In the genomic region with DNA sequence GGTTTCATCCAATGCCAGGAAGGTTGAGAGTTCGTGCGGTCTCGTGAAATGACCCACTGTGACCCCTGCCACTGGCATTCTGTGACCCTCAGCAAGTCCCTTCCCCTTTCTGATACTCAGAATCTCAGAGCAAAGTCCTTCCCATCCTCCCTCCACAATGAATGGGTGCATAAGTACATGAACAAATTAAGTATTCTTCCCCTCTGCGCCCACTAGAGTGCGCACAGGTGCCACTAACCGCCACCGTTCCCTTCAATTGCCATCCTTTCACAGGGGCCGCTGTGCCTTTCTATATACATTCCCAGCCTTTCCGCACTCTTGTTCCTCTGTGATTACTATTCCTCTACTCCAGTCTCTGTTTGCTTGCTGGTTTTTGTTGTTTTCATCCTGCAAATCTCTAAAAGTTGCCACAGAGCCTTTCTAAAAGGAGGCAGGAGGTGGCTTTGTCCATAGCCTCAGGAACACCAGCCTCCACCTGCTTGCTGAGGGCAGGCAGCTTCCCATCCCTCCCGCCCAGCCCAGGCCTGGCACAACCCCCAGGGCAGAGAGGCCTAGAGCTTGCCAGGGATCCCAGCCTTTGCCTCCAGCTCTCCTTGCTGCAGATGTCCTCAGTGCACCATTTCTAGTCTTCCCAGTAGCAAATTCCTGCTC, we compare ENCODE assay signal across 1 cellular context.
TF ChIP-seq lines count a peak whose summit lies in the region.

No MANE protein-coding gene starts in this region.

TF ChIP-seq in HEK293, 187 proteins besides CTCF, POLR2A, EP300 and RAD21 (continued from another document and continues in another):
- TF ChIP-seq, protein P1, sequence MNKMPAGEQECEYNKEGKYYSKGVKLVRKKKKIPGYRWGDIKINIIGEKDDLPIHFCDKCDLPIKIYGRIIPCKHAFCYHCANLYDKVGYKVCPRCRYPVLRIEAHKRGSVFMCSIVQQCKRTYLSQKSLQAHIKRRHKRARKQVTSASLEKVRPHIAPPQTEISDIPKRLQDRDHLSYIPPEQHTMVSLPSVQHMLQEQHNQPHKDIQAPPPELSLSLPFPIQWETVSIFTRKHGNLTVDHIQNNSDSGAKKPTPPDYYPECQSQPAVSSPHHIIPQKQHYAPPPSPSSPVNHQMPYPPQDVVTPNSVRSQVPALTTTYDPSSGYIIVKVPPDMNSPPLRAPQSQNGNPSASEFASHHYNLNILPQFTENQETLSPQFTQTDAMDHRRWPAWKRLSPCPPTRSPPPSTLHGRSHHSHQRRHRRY (tag by site-specific recombination; IDR thresholded peaks at IDR 0.05): no peak
- TF ChIP-seq ZNF555 (tag by site-specific recombination; conservative IDR thresholded peaks at IDR 0.05) (no peak), REPIN1 (tag by site-specific recombination; IDR thresholded peaks at IDR 0.05; ENCODE audit: low read depth) (no peak), ZNF561 (tag by site-specific recombination; IDR thresholded peaks at IDR 0.05; ENCODE audit: borderline replicate concordance) (no peak), ZNF596 (tag by site-specific recombination; IDR thresholded peaks at IDR 0.05) (no peak), ZNF664 (tag by site-specific recombination; IDR thresholded peaks at IDR 0.05) (no peak), ZBTB21 (tag by site-specific recombination; IDR thresholded peaks at IDR 0.05) (no peak), ZNF843 (tag by site-specific recombination; IDR thresholded peaks at IDR 0.05) (no peak), EGR2 (tag by site-specific recombination; IDR thresholded peaks at IDR 0.05; ENCODE audit: low read depth) (no peak), ZNF830 (tag by site-specific recombination; IDR thresholded peaks at IDR 0.05; ENCODE audit: low read depth) (no peak), ZNF133 (tag by site-specific recombination; IDR thresholded peaks at IDR 0.05) (no peak), ZNF426 (tag by site-specific recombination; IDR thresholded peaks at IDR 0.05) (no peak), ZNF513 (tag by site-specific recombination; IDR thresholded peaks at IDR 0.05) (no peak), MZF1 (tag by site-specific recombination; IDR thresholded peaks at IDR 0.05; ENCODE audit: borderline replicate concordance) (no peak), PRDM10 (tag by site-specific recombination; IDR thresholded peaks at IDR 0.05) (peak; percentile 77), ZNF266 (tag by site-specific recombination; IDR thresholded peaks at IDR 0.05; ENCODE audit: low read depth) (no peak), ZFP37 (tag by site-specific recombination; IDR thresholded peaks at IDR 0.05) (no peak), PRDM1 (tag by site-specific recombination; IDR thresholded peaks at IDR 0.05) (peak; percentile 52; the same call in 1 of the 2 replicates), ZNF202 (tag by site-specific recombination; IDR thresholded peaks at IDR 0.05; ENCODE audit: borderline replicate concordance) (no peak), KLF7 (tag by site-specific recombination; IDR thresholded peaks at IDR 0.05; ENCODE audit: borderline replicate concordance) (no peak), KLF9 (tag by site-specific recombination; IDR thresholded peaks at IDR 0.05; ENCODE audit: low read depth) (no peak), ZNF791 (tag by site-specific recombination; IDR thresholded peaks at IDR 0.05) (no peak), BCL11B (tag by site-specific recombination; IDR thresholded peaks at IDR 0.05; ENCODE audit: low read depth) (no peak), ZNF350 (tag by site-specific recombination; IDR thresholded peaks at IDR 0.05) (no peak), ZNF692 (tag by site-specific recombination; IDR thresholded peaks at IDR 0.05) (no peak), AEBP2 (tag by site-specific recombination; IDR thresholded peaks at IDR 0.05; ENCODE audit: borderline replicate concordance) (no peak), ZBTB17 (tag by site-specific recombination; IDR thresholded peaks at IDR 0.05) (peak; percentile 59; the same call in 1 of the 2 replicates), ZBTB1 (tag by site-specific recombination; IDR thresholded peaks at IDR 0.05) (no peak), ZNF785 (tag by site-specific recombination; IDR thresholded peaks at IDR 0.05) (no peak), YY2 (tag by site-specific recombination; IDR thresholded peaks at IDR 0.05) (no peak), HOXA7 (CRISPR knock-in tag; IDR thresholded peaks at IDR 0.05; ENCODE audit: borderline replicate concordance) (no peak), ZNF138 (tag by site-specific recombination; IDR thresholded peaks at IDR 0.05; ENCODE audit: borderline replicate concordance) (no peak), BCL11A (tag by site-specific recombination; IDR thresholded peaks at IDR 0.05; ENCODE audit: low read depth) (no peak), ZNF777 (tag by site-specific recombination; IDR thresholded peaks at IDR 0.05; ENCODE audit: borderline replicate concordance) (no peak), ZNF624 (tag by site-specific recombination; IDR thresholded peaks at IDR 0.05) (no peak), RBAK (tag by site-specific recombination; IDR thresholded peaks at IDR 0.05) (no peak), ATF2 (tag by site-specific recombination; IDR thresholded peaks at IDR 0.05; ENCODE audit: low read depth) (no peak), ZNF768 (tag by site-specific recombination; IDR thresholded peaks at IDR 0.05) (peak; percentile 77), ZNF701 (tag by site-specific recombination; IDR thresholded peaks at IDR 0.05) (no peak), ZNF2 (tag by site-specific recombination; IDR thresholded peaks at IDR 0.05) (no peak), ZNF76 (tag by site-specific recombination; IDR thresholded peaks at IDR 0.05; ENCODE audit: borderline replicate concordance, low read depth) (no peak)
- TF ChIP-seq, protein P2, sequence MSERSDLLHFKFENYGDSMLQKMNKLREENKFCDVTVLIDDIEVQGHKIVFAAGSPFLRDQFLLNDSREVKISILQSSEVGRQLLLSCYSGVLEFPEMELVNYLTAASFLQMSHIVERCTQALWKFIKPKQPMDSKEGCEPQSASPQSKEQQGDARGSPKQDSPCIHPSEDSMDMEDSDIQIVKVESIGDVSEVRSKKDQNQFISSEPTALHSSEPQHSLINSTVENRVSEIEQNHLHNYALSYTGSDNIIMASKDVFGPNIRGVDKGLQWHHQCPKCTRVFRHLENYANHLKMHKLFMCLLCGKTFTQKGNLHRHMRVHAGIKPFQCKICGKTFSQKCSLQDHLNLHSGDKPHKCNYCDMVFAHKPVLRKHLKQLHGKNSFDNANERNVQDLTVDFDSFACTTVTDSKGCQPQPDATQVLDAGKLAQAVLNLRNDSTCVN (tag by site-specific recombination; optimal IDR thresholded peaks at IDR 0.05): no peak
- TF ChIP-seq, protein P3, sequence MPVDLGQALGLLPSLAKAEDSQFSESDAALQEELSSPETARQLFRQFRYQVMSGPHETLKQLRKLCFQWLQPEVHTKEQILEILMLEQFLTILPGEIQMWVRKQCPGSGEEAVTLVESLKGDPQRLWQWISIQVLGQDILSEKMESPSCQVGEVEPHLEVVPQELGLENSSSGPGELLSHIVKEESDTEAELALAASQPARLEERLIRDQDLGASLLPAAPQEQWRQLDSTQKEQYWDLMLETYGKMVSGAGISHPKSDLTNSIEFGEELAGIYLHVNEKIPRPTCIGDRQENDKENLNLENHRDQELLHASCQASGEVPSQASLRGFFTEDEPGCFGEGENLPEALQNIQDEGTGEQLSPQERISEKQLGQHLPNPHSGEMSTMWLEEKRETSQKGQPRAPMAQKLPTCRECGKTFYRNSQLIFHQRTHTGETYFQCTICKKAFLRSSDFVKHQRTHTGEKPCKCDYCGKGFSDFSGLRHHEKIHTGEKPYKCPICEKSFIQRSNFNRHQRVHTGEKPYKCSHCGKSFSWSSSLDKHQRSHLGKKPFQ (tag by site-specific recombination; IDR thresholded peaks at IDR 0.05): no peak
- TF ChIP-seq, protein P4, sequence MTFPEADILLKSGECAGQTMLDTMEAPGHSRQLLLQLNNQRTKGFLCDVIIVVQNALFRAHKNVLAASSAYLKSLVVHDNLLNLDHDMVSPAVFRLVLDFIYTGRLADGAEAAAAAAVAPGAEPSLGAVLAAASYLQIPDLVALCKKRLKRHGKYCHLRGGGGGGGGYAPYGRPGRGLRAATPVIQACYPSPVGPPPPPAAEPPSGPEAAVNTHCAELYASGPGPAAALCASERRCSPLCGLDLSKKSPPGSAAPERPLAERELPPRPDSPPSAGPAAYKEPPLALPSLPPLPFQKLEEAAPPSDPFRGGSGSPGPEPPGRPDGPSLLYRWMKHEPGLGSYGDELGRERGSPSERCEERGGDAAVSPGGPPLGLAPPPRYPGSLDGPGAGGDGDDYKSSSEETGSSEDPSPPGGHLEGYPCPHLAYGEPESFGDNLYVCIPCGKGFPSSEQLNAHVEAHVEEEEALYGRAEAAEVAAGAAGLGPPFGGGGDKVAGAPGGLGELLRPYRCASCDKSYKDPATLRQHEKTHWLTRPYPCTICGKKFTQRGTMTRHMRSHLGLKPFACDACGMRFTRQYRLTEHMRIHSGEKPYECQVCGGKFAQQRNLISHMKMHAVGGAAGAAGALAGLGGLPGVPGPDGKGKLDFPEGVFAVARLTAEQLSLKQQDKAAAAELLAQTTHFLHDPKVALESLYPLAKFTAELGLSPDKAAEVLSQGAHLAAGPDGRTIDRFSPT (tag by site-specific recombination; IDR thresholded peaks at IDR 0.05): no peak
